Comparison of ENCODE assay signal across 26 cellular contexts in genomic region chr13:76330216-76330615, GRCh38.
"Had no signal": no experiment of that assay in that cellular context is flagged by ENCODE, and none has a peak within 500 bp of the region (broad histone marks: within the 10 kb centered on the region; RNA-seq: fewer than 3 reads in every experiment).

No MANE protein-coding gene starts in this region.

- H3K9me3 ChIP-seq: lower lobe of right lung, neutrophil, right lobe of liver, suprapubic skin, transverse colon, upper lobe of right lung, uterus had no signal

- H3K4me3 ChIP-seq: coronary artery, lower lobe of right lung, right lobe of liver, suprapubic skin, transverse colon, upper lobe of right lung, uterus had no signal

- H3K9ac ChIP-seq: parathyroid adenoma had no signal

- H3K36me3 Mint-ChIP-seq: natural killer cell had no signal

- FAIRE-seq: frontal cortex, keratinocyte, small intestine had no signal

- H3K27me3 Mint-ChIP-seq: progenitor cell of endocrine pancreas; stimulated activated naive CD8-positive, alpha-beta T cell treated with anti-CD3 and anti-CD28 coated beads, Interleukin-15, amount 100 ng/mL, for 72 hours had no signal

- H3K27ac Mint-ChIP-seq: natural killer cell; progenitor cell of endocrine pancreas; stimulated activated naive CD8-positive, alpha-beta T cell treated with anti-CD3 and anti-CD28 coated beads, Interleukin-15, amount 100 ng/mL, for 72 hours had no signal

- H3K27ac ChIP-seq: coronary artery, lower lobe of right lung, neutrophil, parathyroid adenoma, right lobe of liver, suprapubic skin, transverse colon, upper lobe of right lung, uterus had no signal

- DNase-seq: dermis blood vessel endothelial cell; effector memory CD4-positive, alpha-beta T cell; erythroblast; head of caudate nucleus; left ventricle myocardium superior; lower lobe of right lung; natural killer cell; right lobe of liver; small intestine; stimulated activated CD4-positive, alpha-beta T cell treated with anti-CD3 and anti-CD28 coated beads, Interleukin-12 subunit alpha, Interleukin-12 subunit beta, amount 100 ng/mL, for 4 hours; stimulated activated CD4-positive, alpha-beta T cell treated with anti-CD3 and anti-CD28 coated beads, Interleukin-1b, Interleukin-23, amount 100 ng/mL, for 48 hours; stimulated activated CD4-positive, alpha-beta T cell treated with anti-CD3 and anti-CD28 coated beads, Interleukin-4, amount 100 ng/mL, for 1 hour; stimulated activated CD8-positive, alpha-beta memory T cell treated with anti-CD3 and anti-CD28 coated beads, Interleukin-4, amount 100 ng/mL, for 48 hours; stimulated activated naive CD4-positive, alpha-beta T cell; stimulated activated naive CD8-positive, alpha-beta T cell treated with anti-CD3 and anti-CD28 coated beads, Interleukin-15, amount 100 ng/mL, for 72 hours; transverse colon; upper lobe of right lung; uterus had no signal

- H3K9me3 Mint-ChIP-seq: neural crest cell; stimulated activated naive CD8-positive, alpha-beta T cell treated with anti-CD3 and anti-CD28 coated beads, Interleukin-15, amount 100 ng/mL, for 72 hours had no signal

- H3K36me3 ChIP-seq: lower lobe of right lung, neutrophil, right lobe of liver, suprapubic skin, transverse colon, upper lobe of right lung, uterus had no signal

- H3K4me1 Mint-ChIP-seq: natural killer cell; neural crest cell; stimulated activated naive CD8-positive, alpha-beta T cell treated with anti-CD3 and anti-CD28 coated beads, Interleukin-15, amount 100 ng/mL, for 72 hours had no signal

- H3K4me3 Mint-ChIP-seq: natural killer cell; neural crest cell; stimulated activated naive CD8-positive, alpha-beta T cell treated with anti-CD3 and anti-CD28 coated beads, Interleukin-15, amount 100 ng/mL, for 72 hours had no signal
